ENCODE assay signal across 24 cellular contexts in genomic region chr5:172605466-172605865, GRCh38.
"Had no signal": no experiment of that assay in that cellular context is flagged by ENCODE, and none has a peak within 500 bp of the region (broad histone marks: within the 10 kb centered on the region; RNA-seq: fewer than 3 reads in every experiment).

No MANE protein-coding gene starts in this region.

- H3K4me2 ChIP-seq: SK-N-SH had no signal

- H3K36me3 ChIP-seq: brain microvascular endothelial cell, Peyer's patch, SJCRH30 had no signal

- H3K9me2 ChIP-seq: SK-N-SH had no signal

- DNase-seq: activated CD4-positive, alpha-beta memory T cell treated with anti-CD3 and anti-CD28 coated beads for 36 hours; activated CD4-positive, alpha-beta T cell treated with anti-CD3 and anti-CD28 coated beads, Interleukin-2, amount 10 ng/mL, durations not matched to agents 7 days and 5 days; activated CD4-positive, CD25-positive, alpha-beta regulatory T cell; activated gamma-delta T cell; activated naive CD4-positive, alpha-beta T cell treated with anti-CD3 and anti-CD28 coated beads for 36 hours; activated T-cell treated with anti-CD3 and anti-CD28 coated beads for 4 hours; activated T-cell treated with anti-CD3 and anti-CD28 coated beads, Interleukin-2, amount 50 U/mL, for 48 hours; brain microvascular endothelial cell; caudate nucleus; MM.1S; NCI-H1105; NCI-H1436; NCI-H1694 treated with DMSO at 0.1 percent for 48 hours; NCI-H2029 treated with DMSO at 0.1 percent for 48 hours; NCI-H510A treated with DMSO at 0.1 percent for 48 hours; NCI-H69; NK-92 treated with Interleukin-12 subunit alpha and Interleukin-12 subunit beta, amount 100 ng/mL, for 24 hours; OCI-M1; SJCRH30; SK-N-SH; T-helper 1 cell had no signal

- H3K9ac ChIP-seq: SK-N-SH had no signal

- H3K9me3 ChIP-seq: Peyer's patch, SJCRH30, SK-N-SH had no signal

- ATAC-seq: activated T-helper 17 cell treated with anti-CD3 and anti-CD28 coated beads, Interleukin-2, amount 50 U/mL, for 72 hours had no signal

- H3K4me1 ChIP-seq: Peyer's patch, SJCRH30 had no signal

- H3K27me3 ChIP-seq: brain microvascular endothelial cell, Peyer's patch, SJCRH30 had no signal

- H3K4me3 ChIP-seq: Peyer's patch, SJCRH30 had no signal

- H3K27ac ChIP-seq: brain microvascular endothelial cell, Peyer's patch, SJCRH30, VCaP had no signal
